ENCODE assay signal across 10 cellular contexts in genomic region chr7:130888468-130888867, GRCh38.
A peak's percentile ranks its signal among the peaks of the same experiment; 100 is the strongest.
DNase-seq lines count a peak whose midpoint lies in the region; ATAC-seq and TF ChIP-seq lines count a peak whose summit lies in the region.
"Had no signal": no experiment of that assay in that cellular context is flagged by ENCODE, and none has a peak within 500 bp of the region (broad histone marks: within the 10 kb centered on the region; RNA-seq: fewer than 3 reads in every experiment).

No MANE protein-coding gene starts in this region.

- H3K36me3 ChIP-seq in gastroesophageal sphincter: peaks cover 0 to 43% of the 10 kb centered on the region in 2 donors
- peaks cover 8 to 16% of the 10 kb centered on the region in 2 donors for H3K36me3 ChIP-seq in thyroid gland

- intact Hi-C loops in activated naive CD4-positive, alpha-beta T cell treated with anti-CD3 and anti-CD28 coated beads for 36 hours (cut with micrococcal nuclease): no loop called here
- intact Hi-C loops in activated CD8-positive, alpha-beta T cell treated with anti-CD3 and anti-CD28 coated beads for 36 hours (cut with micrococcal nuclease): no loop called here
- intact Hi-C loops in thyroid gland (cut with DNase I): no loop called here
- intact Hi-C loops in lower leg skin (cut with DNase I; ENCODE audit: low total_unique reads): no loop called here

- POLR2A ChIA-PET in activated CD8-positive, alpha-beta T cell treated with anti-CD3 and anti-CD28 coated beads for 36 hours (lab: Charles Lee): interaction anchor here (0.5 to 0.9 kb wide), 2 partner anchors 24 to 48 kb away, joined by 3 read pairs; no protein-coding TSS in a partner anchor

- CTCF ChIA-PET in activated naive CD4-positive, alpha-beta T cell treated with anti-CD3 and anti-CD28 coated beads for 36 hours (lab: Charles Lee): interaction anchor here (1.8 kb wide), 1 partner anchor 9 kb away, joined by 11 read pairs; no protein-coding TSS in a partner anchor
- CTCF ChIA-PET in activated CD8-positive, alpha-beta T cell treated with anti-CD3 and anti-CD28 coated beads for 36 hours (lab: Charles Lee): interaction anchor here (0.6 kb wide), 1 partner anchor 9 kb away, joined by 3 read pairs; no protein-coding TSS in a partner anchor

- H3K27ac Mint-ChIP-seq in activated naive CD4-positive, alpha-beta T cell treated with anti-CD3 and anti-CD28 coated beads for 36 hours: peak overlapping the region; percentile 67
- peak overlapping the region; percentile 68 for H3K27ac Mint-ChIP-seq in activated CD8-positive, alpha-beta T cell treated with anti-CD3 and anti-CD28 coated beads for 36 hours

- no peak for DNase-seq in activated naive CD4-positive, alpha-beta T cell treated with anti-CD3 and anti-CD28 coated beads for 36 hours
- no peak for DNase-seq in activated naive CD4-positive, alpha-beta T cell (lab: John Stamatoyannopoulos, UW)
- no peak for DNase-seq in activated CD8-positive, alpha-beta T cell treated with anti-CD3 and anti-CD28 coated beads for 36 hours
- no peak for DNase-seq in thyroid gland
- no peak for DNase-seq in HUDEP-2 (lab: John Stamatoyannopoulos, UW; ENCODE audit: unreplicated experiment in 76 of 76)
- DNase-seq in DMS114 treated with DMSO at 0.1 percent for 48 hours (lab: John Stamatoyannopoulos, UW; ENCODE audit: unreplicated experiment): no peak
- no peak for DNase-seq in lower leg skin (ENCODE audit: low spot score in 2 of 2)
- DNase-seq: glutamatergic neuron had no signal

- H3K4me1 ChIP-seq in gastroesophageal sphincter (peaks cover 10 to 86% (median 28%) of the 10 kb centered on the region in 3 donors), thyroid gland (peaks cover 62 to 89% of the 10 kb centered on the region in 2 donors)
- H3K4me1 ChIP-seq: parathyroid adenoma had no signal

- no peak for TF ChIP-seq EP300 in gastroesophageal sphincter (IDR thresholded peaks at IDR 0.05)

- 82% methylated on average over 5 of the region's 5 CpGs; no CpG with 5 or more reads in 1 of the 2 donors for WGBS in gastroesophageal sphincter (ENCODE audit: low coverage in 1 of 2), 2 donors
- WGBS in thyroid gland, 2 donors: 83 to 92% methylated on average over 5 of the region's 5 CpGs
- 76 to 79% methylated on average over 5 of the region's 5 CpGs for WGBS in lower leg skin, 2 donors

- no peaks in the 10 kb centered on the region for H3K27me3 Mint-ChIP-seq in activated naive CD4-positive, alpha-beta T cell treated with anti-CD3 and anti-CD28 coated beads for 36 hours (ENCODE audit: low read depth)
- no peaks in the 10 kb centered on the region for H3K27me3 Mint-ChIP-seq in activated CD8-positive, alpha-beta T cell treated with anti-CD3 and anti-CD28 coated beads for 36 hours

- H3K27me3 ChIP-seq in gastroesophageal sphincter: no peaks in the 10 kb centered on the region
- H3K27me3 ChIP-seq in thyroid gland: no peaks in the 10 kb centered on the region

- peaks cover 51% of the 10 kb centered on the region for H3K4me1 Mint-ChIP-seq in activated naive CD4-positive, alpha-beta T cell treated with anti-CD3 and anti-CD28 coated beads for 36 hours (ENCODE audit: low read depth)
- peaks cover 60% of the 10 kb centered on the region for H3K4me1 Mint-ChIP-seq in activated CD8-positive, alpha-beta T cell treated with anti-CD3 and anti-CD28 coated beads for 36 hours (ENCODE audit: low read depth)

- H3K4me3 ChIP-seq in gastroesophageal sphincter: no peak overlapping the region
- no peak overlapping the region for H3K4me3 ChIP-seq in thyroid gland (replicated peaks in 1 of 3)
- H3K4me3 ChIP-seq in lower leg skin (ENCODE audit: low read depth, poor library complexity, severe bottlenecking): no peak overlapping the region

- TF ChIP-seq POLR2A in gastroesophageal sphincter (IDR thresholded peaks at IDR 0.05) (no peak), thyroid gland (IDR thresholded peaks at IDR 0.05) (no peak), lower leg skin (IDR thresholded peaks at IDR 0.05) (no peak)

- H3K27ac ChIP-seq in gastroesophageal sphincter (peak overlapping the region in 3 of 4 donors; percentile 4 to 90 (median 65)), thyroid gland (peak overlapping the region; percentile 100)
- H3K27ac ChIP-seq: parathyroid adenoma had no signal

- no peaks in the 10 kb centered on the region for H3K9me3 ChIP-seq in gastroesophageal sphincter
- H3K9me3 ChIP-seq in thyroid gland: no peaks in the 10 kb centered on the region

- no peaks in the 10 kb centered on the region for H3K9me3 Mint-ChIP-seq in activated naive CD4-positive, alpha-beta T cell treated with anti-CD3 and anti-CD28 coated beads for 36 hours
- H3K9me3 Mint-ChIP-seq in activated CD8-positive, alpha-beta T cell treated with anti-CD3 and anti-CD28 coated beads for 36 hours: no peaks in the 10 kb centered on the region

- no peak for TF ChIP-seq CTCF in activated CD8-positive, alpha-beta T cell treated with anti-CD3 and anti-CD28 coated beads for 36 hours (IDR thresholded peaks at IDR 0.05)
- no peak for TF ChIP-seq CTCF in gastroesophageal sphincter (IDR thresholded peaks at IDR 0.05)
- TF ChIP-seq CTCF in thyroid gland (IDR thresholded peaks at IDR 0.05): no peak
- no peak for TF ChIP-seq CTCF in lower leg skin (IDR thresholded peaks at IDR 0.05)

- H3K4me3 Mint-ChIP-seq in activated naive CD4-positive, alpha-beta T cell treated with anti-CD3 and anti-CD28 coated beads for 36 hours: no peak overlapping the region
- no peak overlapping the region for H3K4me3 Mint-ChIP-seq in activated CD8-positive, alpha-beta T cell treated with anti-CD3 and anti-CD28 coated beads for 36 hours

- ATAC-seq in activated CD8-positive, alpha-beta T cell treated with anti-CD3 and anti-CD28 coated beads for 36 hours: no peak
- no peak for ATAC-seq in gastroesophageal sphincter

- H3K36me3 Mint-ChIP-seq in activated naive CD4-positive, alpha-beta T cell treated with anti-CD3 and anti-CD28 coated beads for 36 hours (ENCODE audit: low read depth): peaks cover 57% of the 10 kb centered on the region
- peaks cover 77% of the 10 kb centered on the region for H3K36me3 Mint-ChIP-seq in activated CD8-positive, alpha-beta T cell treated with anti-CD3 and anti-CD28 coated beads for 36 hours (ENCODE audit: low read depth)
